In the genomic region with DNA sequence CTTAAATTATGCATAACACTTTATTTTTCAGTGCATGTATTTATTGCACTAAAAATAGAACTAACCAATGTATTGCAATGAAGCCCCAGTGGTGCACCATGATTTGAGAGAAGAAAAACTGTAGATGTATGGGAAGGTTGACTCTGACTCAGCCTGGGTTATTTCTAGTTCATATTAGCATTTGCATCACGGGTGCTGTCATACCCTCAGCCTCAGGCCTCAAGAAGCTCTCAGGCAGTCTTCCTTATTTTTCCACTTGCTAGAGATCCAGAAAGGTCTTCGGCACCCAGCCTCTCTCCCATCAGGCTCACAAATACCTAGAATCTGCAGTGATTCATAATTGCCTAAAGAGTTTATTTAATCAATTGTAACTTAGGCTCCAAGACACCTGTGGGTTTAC, we compare ENCODE assay signal across 23 cellular contexts.
A peak's percentile ranks its signal among the peaks of the same experiment; 100 is the strongest.
DNase-seq lines count a peak whose midpoint lies in the region; ATAC-seq and TF ChIP-seq lines count a peak whose summit lies in the region.
"Had no signal": no experiment of that assay in that cellular context is flagged by ENCODE, and none has a peak within 500 bp of the region (broad histone marks: within the 10 kb centered on the region; RNA-seq: fewer than 3 reads in every experiment).

No MANE protein-coding gene starts in this region.

- H3K27ac Mint-ChIP-seq in brain = peak overlapping the region in 3 of 5 experiments; percentile 61 to 79 (median 62)
- no peak overlapping the region for H3K27ac Mint-ChIP-seq in activated CD4-positive, alpha-beta memory T cell treated with anti-CD3 and anti-CD28 coated beads for 36 hours
- H3K27ac Mint-ChIP-seq: CD14-positive monocyte; CD4-positive, alpha-beta T cell; CD8-positive, alpha-beta memory T cell; GM23338; H9 had no signal

- peaks cover 5% of the 10 kb centered on the region for H3K4me1 Mint-ChIP-seq in brain
- no peaks in the 10 kb centered on the region for H3K4me1 Mint-ChIP-seq in activated CD4-positive, alpha-beta memory T cell treated with anti-CD3 and anti-CD28 coated beads for 36 hours (ENCODE audit: low read depth)
- H3K4me1 Mint-ChIP-seq: CD14-positive monocyte; CD8-positive, alpha-beta memory T cell; GM23338; H9 had no signal

- no peaks in the 10 kb centered on the region for H3K9me3 Mint-ChIP-seq in brain
- no peaks in the 10 kb centered on the region for H3K9me3 Mint-ChIP-seq in activated CD4-positive, alpha-beta memory T cell treated with anti-CD3 and anti-CD28 coated beads for 36 hours
- H3K9me3 Mint-ChIP-seq: CD4-positive, alpha-beta T cell; CD8-positive, alpha-beta memory T cell; GM23338; H9 had no signal

- CTCF ChIA-PET in activated CD4-positive, alpha-beta memory T cell treated with anti-CD3 and anti-CD28 coated beads for 36 hours (lab: Charles Lee) = no interaction called here

- H3F3A ChIP-seq in MM.1S (ENCODE audit: insufficient read depth, low read length) = no peaks in the 10 kb centered on the region

- no peak for TF ChIP-seq CTCF in brain (conservative IDR thresholded peaks at IDR 0.05)
- TF ChIP-seq CTCF in epithelial cell of esophagus (IDR thresholded peaks at IDR 0.05; ENCODE audit: insufficient read depth, low read depth, low read length, missing control alignments) = no peak
- no peak for TF ChIP-seq CTCF in prostate gland (IDR thresholded peaks at IDR 0.05)
- no peak for TF ChIP-seq CTCF in MM.1S (IDR thresholded peaks at IDR 0.05; ENCODE audit: low read length)

- H3K9me3 ChIP-seq in prostate gland (no peaks in the 10 kb centered on the region), MM.1S (replicated peaks; ENCODE audit: insufficient read depth, low read length) (no peaks in the 10 kb centered on the region)
- H3K9me3 ChIP-seq: A549; BE2C; BLaER1 treated with 17β-estradiol and CSF1 and Interleukin-3, amounts not matched to agents 10 nM and 100 nM had no signal

- H3K36me3 ChIP-seq in prostate gland (no peaks in the 10 kb centered on the region), MM.1S (replicated peaks; ENCODE audit: insufficient read depth, low read length) (no peaks in the 10 kb centered on the region)
- H3K36me3 ChIP-seq: BE2C; BLaER1 treated with 17β-estradiol and CSF1 and Interleukin-3, amounts not matched to agents 10 nM and 100 nM had no signal

- H3K9ac ChIP-seq in MM.1S (ENCODE audit: low read length) = no peak overlapping the region
- H3K9ac ChIP-seq: BLaER1 treated with 17β-estradiol and CSF1 and Interleukin-3, amounts not matched to agents 10 nM and 100 nM had no signal

- H3K4me3 ChIP-seq in epithelial cell of esophagus (ENCODE audit: low read length) (no peak overlapping the region), prostate gland (no peak overlapping the region), MM.1S (ENCODE audit: low read length) (no peak overlapping the region)
- H3K4me3 ChIP-seq: A549; BLaER1 treated with 17β-estradiol and CSF1 and Interleukin-3, amounts not matched to agents 10 nM and 100 nM; GM23338 had no signal

- no peaks in the 10 kb centered on the region for H4K20me1 ChIP-seq in MM.1S (ENCODE audit: insufficient read depth, low read length)
- H4K20me1 ChIP-seq: BLaER1 treated with 17β-estradiol and CSF1 and Interleukin-3, amounts not matched to agents 10 nM and 100 nM had no signal

- ATAC-seq in HG03460 (IDR thresholded peaks at IDR 0.05; ENCODE audit: unreplicated experiment) = no peak
- ATAC-seq: A549, GM23338, HCT116 had no signal

- H3K4me1 ChIP-seq in prostate gland (replicated peaks) = no peaks in the 10 kb centered on the region
- no peaks in the 10 kb centered on the region for H3K4me1 ChIP-seq in MM.1S (ENCODE audit: low read length)
- H3K4me1 ChIP-seq: A549; BE2C; BLaER1 treated with 17β-estradiol and CSF1 and Interleukin-3, amounts not matched to agents 10 nM and 100 nM had no signal

- no peak for TF ChIP-seq POLR2A in prostate gland (IDR thresholded peaks at IDR 0.05)

- no peak overlapping the region for H2AFZ ChIP-seq in MM.1S (ENCODE audit: low read length)
- H2AFZ ChIP-seq: GM23338 had no signal

- H3K4me2 ChIP-seq in MM.1S (ENCODE audit: low read depth, low read length) = no peak overlapping the region
- H3K4me2 ChIP-seq: A549; BLaER1 treated with 17β-estradiol and CSF1 and Interleukin-3, amounts not matched to agents 10 nM and 100 nM; GM23338 had no signal

- intact Hi-C loops in activated CD4-positive, alpha-beta memory T cell treated with anti-CD3 and anti-CD28 coated beads for 36 hours (cut with micrococcal nuclease) = no loop called here
- intact Hi-C loops in prostate gland (cut with DNase I) = no loop called here

- DNase-seq in RPMI7951 (ENCODE audit: low read depth) (peak; percentile 50), epithelial cell of esophagus (ENCODE audit: low read depth) (peak; percentile 4), prostate gland (ENCODE audit: low spot score) (no peak), MM.1S (no peak)
- DNase-seq in activated CD4-positive, alpha-beta memory T cell treated with anti-CD3 and anti-CD28 coated beads for 36 hours = no peak
- DNase-seq: 8988T; ACHN; AML-193; BE2C; CD4-positive, alpha-beta T cell; CD8-positive, alpha-beta memory T cell; DMS 273 treated with DMSO at 0.1 percent for 48 hours; DMS79; EL; GF-D8; H9 had no signal

- no peaks in the 10 kb centered on the region for H3K79me2 ChIP-seq in MM.1S (ENCODE audit: low read length)

- no peak overlapping the region for H3K27ac ChIP-seq in prostate gland
- H3K27ac ChIP-seq in MM.1S (ENCODE audit: low read length) = no peak overlapping the region
- H3K27ac ChIP-seq: A549; BLaER1 treated with 17β-estradiol and CSF1 and Interleukin-3, amounts not matched to agents 10 nM and 100 nM had no signal

- no peaks in the 10 kb centered on the region for H3K27me3 ChIP-seq in prostate gland (replicated peaks; ENCODE audit: insufficient read depth)
- no peaks in the 10 kb centered on the region for H3K27me3 ChIP-seq in MM.1S (replicated peaks; ENCODE audit: insufficient read depth, low read length)
- H3K27me3 ChIP-seq: BE2C; BLaER1 treated with 17β-estradiol and CSF1 and Interleukin-3, amounts not matched to agents 10 nM and 100 nM had no signal

- H3K36me3 Mint-ChIP-seq in brain = no peaks in the 10 kb centered on the region
- H3K36me3 Mint-ChIP-seq in activated CD4-positive, alpha-beta memory T cell treated with anti-CD3 and anti-CD28 coated beads for 36 hours = no peaks in the 10 kb centered on the region
- H3K36me3 Mint-ChIP-seq: CD14-positive monocyte; CD8-positive, alpha-beta memory T cell had no signal

- H3K27me3 Mint-ChIP-seq in brain = no peaks in the 10 kb centered on the region
- H3K27me3 Mint-ChIP-seq in activated CD4-positive, alpha-beta memory T cell treated with anti-CD3 and anti-CD28 coated beads for 36 hours = peaks cover 2% of the 10 kb centered on the region

- 92% methylated on average over 2 of the region's 2 CpGs for WGBS in prostate gland

- H3K4me3 Mint-ChIP-seq in brain = no peak overlapping the region
- no peak overlapping the region for H3K4me3 Mint-ChIP-seq in activated CD4-positive, alpha-beta memory T cell treated with anti-CD3 and anti-CD28 coated beads for 36 hours
- H3K4me3 Mint-ChIP-seq: CD14-positive monocyte; CD4-positive, alpha-beta T cell; CD8-positive, alpha-beta memory T cell; GM23338; H9 had no signal

- POLR2A ChIA-PET in activated CD4-positive, alpha-beta memory T cell treated with anti-CD3 and anti-CD28 coated beads for 36 hours (lab: Charles Lee) = no interaction called here

- H3K9me2 ChIP-seq in MM.1S (replicated peaks; ENCODE audit: insufficient read depth, low read length) = no peaks in the 10 kb centered on the region

Comparison
In these comparisons a context has a peak if more than half of its experiments do, and no peak if none do; other contexts are left out.
1. DNase-seq: peak in RPMI7951 (single experiment) and epithelial cell of esophagus (single experiment); none in activated CD4-positive, alpha-beta memory T cell treated with anti-CD3 and anti-CD28 coated beads for 36 hours (single experiment), prostate gland (single experiment) and MM.1S (single experiment).